28 cellular contexts compared by ENCODE assay signal in genomic region chr13:23645851-23646250, GRCh38.
"Had no signal": no experiment of that assay in that cellular context is flagged by ENCODE, and none has a peak within 500 bp of the region (broad histone marks: within the 10 kb centered on the region; RNA-seq: fewer than 3 reads in every experiment).

No MANE protein-coding gene starts in this region.

- H3K4me1 ChIP-seq: neural progenitor cell, parathyroid adenoma, psoas muscle, right lobe of liver, stomach, thyroid gland, uterus had no signal

- H3K4me3 ChIP-seq: neural progenitor cell, ovary, psoas muscle, right lobe of liver, sigmoid colon, stomach, thoracic aorta, thyroid gland, tibial nerve, upper lobe of left lung, uterus had no signal

- H3K36me3 Mint-ChIP-seq: naive thymus-derived CD8-positive, alpha-beta T cell; natural killer cell treated with Interleukin-12 subunit alpha and Interleukin-12 subunit beta and Interleukin-15 and Interleukin-18, amount 100 ng/mL, for 72 hours; stimulated activated effector memory CD8-positive, alpha-beta T cell treated with anti-CD3 and anti-CD28 coated beads, Interleukin-12 subunit alpha, Interleukin-12 subunit beta, amount 100 ng/mL, for 72 hours; stimulated activated naive B cell treated with anti-CD40 and anti-IgM and Interleukin-4, amounts not matched to agents 10 μg/mL and 1 μg/mL and 100 μg/mL, for 72 hours had no signal

- H3K9me3 Mint-ChIP-seq: naive thymus-derived CD8-positive, alpha-beta T cell; natural killer cell treated with Interleukin-12 subunit alpha and Interleukin-12 subunit beta and Interleukin-15 and Interleukin-18, amount 100 ng/mL, for 72 hours; neural progenitor cell; stimulated activated effector memory CD8-positive, alpha-beta T cell treated with anti-CD3 and anti-CD28 coated beads, Interleukin-12 subunit alpha, Interleukin-12 subunit beta, amount 100 ng/mL, for 72 hours; stimulated activated naive CD8-positive, alpha-beta T cell treated with anti-CD3 and anti-CD28 coated beads, Interleukin-15, Interleukin-2, amounts not matched to agents 100 ng/mL and 50 ng/mL, for 24 hours had no signal

- H3K27ac Mint-ChIP-seq: natural killer cell treated with Interleukin-12 subunit alpha and Interleukin-12 subunit beta and Interleukin-15 and Interleukin-18, amount 100 ng/mL, for 72 hours; neural progenitor cell; progenitor cell of endocrine pancreas; stimulated activated effector memory CD8-positive, alpha-beta T cell treated with anti-CD3 and anti-CD28 coated beads, Interleukin-12 subunit alpha, Interleukin-12 subunit beta, amount 100 ng/mL, for 72 hours; stimulated activated naive B cell treated with anti-CD40 and anti-IgM and Interleukin-4, amounts not matched to agents 10 μg/mL and 1 μg/mL and 100 μg/mL, for 72 hours; stimulated activated naive CD8-positive, alpha-beta T cell treated with anti-CD3 and anti-CD28 coated beads, Interleukin-15, Interleukin-2, amounts not matched to agents 100 ng/mL and 50 ng/mL, for 24 hours had no signal

- H3K4me3 Mint-ChIP-seq: naive thymus-derived CD8-positive, alpha-beta T cell; natural killer cell treated with Interleukin-12 subunit alpha and Interleukin-12 subunit beta and Interleukin-15 and Interleukin-18, amount 100 ng/mL, for 72 hours; neural progenitor cell; stimulated activated effector memory CD8-positive, alpha-beta T cell treated with anti-CD3 and anti-CD28 coated beads, Interleukin-12 subunit alpha, Interleukin-12 subunit beta, amount 100 ng/mL, for 72 hours; stimulated activated naive B cell treated with anti-CD40 and anti-IgM and Interleukin-4, amounts not matched to agents 10 μg/mL and 1 μg/mL and 100 μg/mL, for 72 hours; stimulated activated naive CD8-positive, alpha-beta T cell treated with anti-CD3 and anti-CD28 coated beads, Interleukin-15, Interleukin-2, amounts not matched to agents 100 ng/mL and 50 ng/mL, for 24 hours had no signal

- H3K36me3 ChIP-seq: neural progenitor cell, ovary, right lobe of liver, sigmoid colon, stomach, thoracic aorta, thyroid gland, tibial nerve, upper lobe of left lung, uterus had no signal

- DNase-seq: naive thymus-derived CD8-positive, alpha-beta T cell; occipital lobe; ovary; posterior cingulate gyrus; psoas muscle; right cardiac atrium; right lobe of liver; sigmoid colon; small intestine; stimulated activated CD4-positive, alpha-beta T cell treated with anti-CD3 and anti-CD28 coated beads, Interleukin-15, amount 100 ng/mL, for 24 hours; stimulated activated CD4-positive, alpha-beta T cell treated with anti-CD3 and anti-CD28 coated beads, Interleukin-2, amount 100 ng/mL, for 24 hours; stimulated activated CD4-positive, alpha-beta T cell treated with anti-CD3 and anti-CD28 coated beads, Interleukin-2, amount 100 ng/mL, for 48 hours; stimulated activated CD4-positive, alpha-beta T cell treated with anti-CD3 and anti-CD28 coated beads, Interleukin-4, amount 100 ng/mL, for 24 hours; stimulated activated naive B cell treated with anti-CD40 and anti-IgM and Interleukin-4, amounts not matched to agents 10 μg/mL and 1 μg/mL and 100 μg/mL, for 72 hours; stimulated activated naive CD4-positive, alpha-beta T cell treated with Interleukin-2 at 50 U/mL for 16 hours; stomach; thyroid gland; trophoblast cell; upper lobe of left lung; uterus had no signal

- ATAC-seq: naive thymus-derived CD8-positive, alpha-beta T cell; natural killer cell treated with Interleukin-12 subunit alpha and Interleukin-12 subunit beta and Interleukin-15 and Interleukin-18, amount 100 ng/mL, for 72 hours; right cardiac atrium; right lobe of liver; stimulated activated effector memory CD8-positive, alpha-beta T cell treated with anti-CD3 and anti-CD28 coated beads, Interleukin-12 subunit alpha, Interleukin-12 subunit beta, amount 100 ng/mL, for 72 hours; stimulated activated naive B cell treated with anti-CD40 and anti-IgM and Interleukin-4, amounts not matched to agents 10 μg/mL and 1 μg/mL and 100 μg/mL, for 72 hours had no signal

- H3K9me3 ChIP-seq: ovary, psoas muscle, right lobe of liver, sigmoid colon, stomach, thoracic aorta, thyroid gland, tibial nerve, upper lobe of left lung, uterus had no signal

- H3K4me1 Mint-ChIP-seq: naive thymus-derived CD8-positive, alpha-beta T cell; stimulated activated effector memory CD8-positive, alpha-beta T cell treated with anti-CD3 and anti-CD28 coated beads, Interleukin-12 subunit alpha, Interleukin-12 subunit beta, amount 100 ng/mL, for 72 hours; stimulated activated naive B cell treated with anti-CD40 and anti-IgM and Interleukin-4, amounts not matched to agents 10 μg/mL and 1 μg/mL and 100 μg/mL, for 72 hours had no signal

- H3K27me3 ChIP-seq: neural progenitor cell, ovary, right lobe of liver, sigmoid colon, stomach, thyroid gland, tibial nerve, upper lobe of left lung, uterus had no signal

- H3K27ac ChIP-seq: neural progenitor cell, ovary, parathyroid adenoma, psoas muscle, right lobe of liver, sigmoid colon, stomach, thoracic aorta, thyroid gland, tibial nerve, upper lobe of left lung, uterus had no signal
